In genomic region chr4:52911684-52912294, GRCh38 we compare ENCODE assay signal across 8 cellular contexts. TPM values are rescaled to one million over a fixed set of nuclear protein-coding genes. Genes with fewer than 3 reads are reported as not detected.
A peak's percentile ranks its signal among the peaks of the same experiment; 100 is the strongest.
DNase-seq lines count a peak whose midpoint lies in the region; ATAC-seq and TF ChIP-seq lines count a peak whose summit lies in the region.

No MANE protein-coding gene starts in this region.

- no peaks in the 10 kb centered on the region for H4K20me1 ChIP-seq in KMS-11 (ENCODE audit: insufficient read depth)

- DNase-seq in DMS153 treated with DMSO at 0.1 percent for 48 hours (lab: John Stamatoyannopoulos, UW; ENCODE audit: unreplicated experiment) = peak; percentile 61
- DNase-seq in SHP77 (lab: John Stamatoyannopoulos, UW) = peak; percentile 65 to 79
- DNase-seq in activated effector memory CD4-positive, alpha-beta T cell treated with Interleukin-2 at 50 U/mL for 16 hours = peak; percentile 37
- peak; percentile 56 for DNase-seq in glomerular endothelial cell (ENCODE audit: extremely low read depth, low read depth, low spot score)
- peak; percentile 37 for DNase-seq in putamen (ENCODE audit: low spot score)
- DNase-seq in coronary artery (ENCODE audit: low spot score) = no peak

- H3K4me3 ChIP-seq in KMS-11 (IDR thresholded peaks at IDR 0.05; ENCODE audit: insufficient read depth, low read depth, low read length) = no peak overlapping the region
- H3K4me3 ChIP-seq in coronary artery = no peak overlapping the region

- H3K27ac ChIP-seq in KMS-11 (no peak overlapping the region), coronary artery (no peak overlapping the region)

- ATAC-seq in GM21447 (IDR thresholded peaks at IDR 0.05; ENCODE audit: unreplicated experiment) = peak; percentile 93

- no peak overlapping the region for H3K9ac ChIP-seq in KMS-11

- no peaks in the 10 kb centered on the region for H3K79me2 ChIP-seq in KMS-11 (ENCODE audit: insufficient read depth, low read depth)

- no peak overlapping the region for H3K4me2 ChIP-seq in KMS-11

- no peak overlapping the region for H2AFZ ChIP-seq in KMS-11 (ENCODE audit: low read depth)

- no peaks in the 10 kb centered on the region for H3K36me3 ChIP-seq in KMS-11 (ENCODE audit: insufficient read depth)

- H3K4me1 ChIP-seq in KMS-11 (ENCODE audit: low read depth, poor library complexity, severe bottlenecking) = no peaks in the 10 kb centered on the region

- TF ChIP-seq CTCF in KMS-11 (conservative IDR thresholded peaks at IDR 0.05; ENCODE audit: low read depth, low read length) (peak; percentile 94), coronary artery (IDR thresholded peaks at IDR 0.05) (no peak)

- H3K27me3 ChIP-seq in KMS-11 (ENCODE audit: insufficient read depth, low read depth) = no peaks in the 10 kb centered on the region

RNA-seq across cellular contexts. Expression of gene RASL11B, which starts 49.7 kb away (rescaled TPM):
- total RNA-seq in glomerular endothelial cell = 0.58 TPM in 1 of 2 replicates, not detected in the other
